8 cellular contexts compared by ENCODE assay signal in genomic region chr11:66743271-66743968, GRCh38. TPM values are rescaled to one million over a fixed set of nuclear protein-coding genes. Genes with fewer than 3 reads are reported as not detected.
A peak's percentile ranks its signal among the peaks of the same experiment; 100 is the strongest.
DNase-seq lines count a peak whose midpoint lies in the region; ATAC-seq and TF ChIP-seq lines count a peak whose summit lies in the region.

No MANE protein-coding gene starts in this region.

- peaks cover 1% of the 10 kb centered on the region for H3K4me1 Mint-ChIP-seq in activated naive CD4-positive, alpha-beta T cell treated with anti-CD3 and anti-CD28 coated beads for 36 hours (ENCODE audit: low read depth)
- H3K4me1 Mint-ChIP-seq in activated T-helper 1 cell treated with anti-CD3 and anti-CD28 coated beads, Interleukin-12 subunit alpha, Interleukin-12 subunit beta, Interleukin-2, Interleukin-4 antibody, amounts not matched to agents 30 ng/mL and 10 ng/mL and 1 ng/mL, durations not matched to agents 14 hours and 24 hours and 36 hours (ENCODE audit: low read depth), result no peaks in the 10 kb centered on the region

- DNase-seq in activated naive CD4-positive, alpha-beta T cell treated with anti-CD3 and anti-CD28 coated beads for 36 hours, result no peak
- no peak for DNase-seq in activated naive CD4-positive, alpha-beta T cell treated with anti-CD3 and anti-CD28 coated beads, Interleukin-2, amount 50 U/mL, for 16 hours
- DNase-seq in activated T-helper 1 cell treated with anti-CD3 and anti-CD28 coated beads, Interleukin-12 subunit alpha, Interleukin-12 subunit beta, Interleukin-2, Interleukin-4 antibody, amounts not matched to agents 30 ng/mL and 10 ng/mL and 1 ng/mL, durations not matched to agents 14 hours and 24 hours and 36 hours (ENCODE audit: low spot score), result no peak
- peak; percentile 87 to 89 for DNase-seq in left colon
- DNase-seq in thoracic aorta (ENCODE audit: low spot score), result no peak
- no peak for DNase-seq in SJCRH30
- no peak for DNase-seq in effector CD8-positive, alpha-beta T cell (lab: John Stamatoyannopoulos, UW)

- H3K9me3 Mint-ChIP-seq in activated naive CD4-positive, alpha-beta T cell treated with anti-CD3 and anti-CD28 coated beads for 36 hours, result peaks cover 6% of the 10 kb centered on the region
- H3K9me3 Mint-ChIP-seq in activated T-helper 1 cell treated with anti-CD3 and anti-CD28 coated beads, Interleukin-12 subunit alpha, Interleukin-12 subunit beta, Interleukin-2, Interleukin-4 antibody, amounts not matched to agents 30 ng/mL and 10 ng/mL and 1 ng/mL, durations not matched to agents 14 hours and 24 hours and 36 hours, result peaks cover 7% of the 10 kb centered on the region

- H3K4me3 Mint-ChIP-seq in activated naive CD4-positive, alpha-beta T cell treated with anti-CD3 and anti-CD28 coated beads for 36 hours, result peak overlapping the region; percentile 95
- peak overlapping the region; percentile 90 for H3K4me3 Mint-ChIP-seq in activated T-helper 1 cell treated with anti-CD3 and anti-CD28 coated beads, Interleukin-12 subunit alpha, Interleukin-12 subunit beta, Interleukin-2, Interleukin-4 antibody, amounts not matched to agents 30 ng/mL and 10 ng/mL and 1 ng/mL, durations not matched to agents 14 hours and 24 hours and 36 hours

- CTCF ChIA-PET in activated naive CD4-positive, alpha-beta T cell treated with anti-CD3 and anti-CD28 coated beads for 36 hours (lab: Charles Lee), result interaction anchor here (0.6 kb wide), 2 partner anchors 24 to 68 kb away, joined by 3 read pairs; no protein-coding TSS in a partner anchor

- ATAC-seq in left colon, result peak; percentile 72
- ATAC-seq in thoracic aorta (ENCODE audit: insufficient number of reproducible peaks, low FRiP score, low read depth), result no peak
- no peak for ATAC-seq in GM19351 (IDR thresholded peaks at IDR 0.05; ENCODE audit: unreplicated experiment)

- no peak for TF ChIP-seq CTCF in thoracic aorta (IDR thresholded peaks at IDR 0.05)

- no peaks in the 10 kb centered on the region for H3K36me3 ChIP-seq in thoracic aorta
- H3K36me3 ChIP-seq in SJCRH30, result no peaks in the 10 kb centered on the region

- H3K9me3 ChIP-seq in thoracic aorta (no peaks in the 10 kb centered on the region), SJCRH30 (replicated peaks) (no peaks in the 10 kb centered on the region)

- no peak overlapping the region for H3K27ac Mint-ChIP-seq in activated naive CD4-positive, alpha-beta T cell treated with anti-CD3 and anti-CD28 coated beads for 36 hours
- peak overlapping the region; percentile 63 for H3K27ac Mint-ChIP-seq in activated T-helper 1 cell treated with anti-CD3 and anti-CD28 coated beads, Interleukin-12 subunit alpha, Interleukin-12 subunit beta, Interleukin-2, Interleukin-4 antibody, amounts not matched to agents 30 ng/mL and 10 ng/mL and 1 ng/mL, durations not matched to agents 14 hours and 24 hours and 36 hours

- intact Hi-C loops in activated naive CD4-positive, alpha-beta T cell treated with anti-CD3 and anti-CD28 coated beads for 36 hours (cut with micrococcal nuclease), result no loop called here
- intact Hi-C loops in activated T-helper 1 cell treated with anti-CD3 and anti-CD28 coated beads, Interleukin-12 subunit alpha, Interleukin-12 subunit beta, Interleukin-2, Interleukin-4 antibody, amounts not matched to agents 30 ng/mL and 10 ng/mL and 1 ng/mL, durations not matched to agents 14 hours and 24 hours and 36 hours (cut with micrococcal nuclease), result loop anchor here (10.0 kb wide), 1 partner anchor 371 kb away; the partner anchor contains the start of gene KDM2A
- intact Hi-C loops in left colon (cut with DNase I, micrococcal nuclease), result no loop called here

- peak overlapping the region; percentile 99 for H3K4me3 ChIP-seq in thoracic aorta
- no peak overlapping the region for H3K4me3 ChIP-seq in SJCRH30

- H3K27me3 Mint-ChIP-seq in activated naive CD4-positive, alpha-beta T cell treated with anti-CD3 and anti-CD28 coated beads for 36 hours (ENCODE audit: low read depth), result no peaks in the 10 kb centered on the region
- H3K27me3 Mint-ChIP-seq in activated T-helper 1 cell treated with anti-CD3 and anti-CD28 coated beads, Interleukin-12 subunit alpha, Interleukin-12 subunit beta, Interleukin-2, Interleukin-4 antibody, amounts not matched to agents 30 ng/mL and 10 ng/mL and 1 ng/mL, durations not matched to agents 14 hours and 24 hours and 36 hours (ENCODE audit: insufficient read depth), result peaks cover 4% of the 10 kb centered on the region

- H3K27me3 ChIP-seq in thoracic aorta (replicated peaks; ENCODE audit: insufficient read depth), result no peaks in the 10 kb centered on the region
- H3K27me3 ChIP-seq in SJCRH30, result no peaks in the 10 kb centered on the region

- H3K36me3 Mint-ChIP-seq in activated naive CD4-positive, alpha-beta T cell treated with anti-CD3 and anti-CD28 coated beads for 36 hours (ENCODE audit: low read depth), result peaks cover 5% of the 10 kb centered on the region
- H3K36me3 Mint-ChIP-seq in activated T-helper 1 cell treated with anti-CD3 and anti-CD28 coated beads, Interleukin-12 subunit alpha, Interleukin-12 subunit beta, Interleukin-2, Interleukin-4 antibody, amounts not matched to agents 30 ng/mL and 10 ng/mL and 1 ng/mL, durations not matched to agents 14 hours and 24 hours and 36 hours (ENCODE audit: low read depth), result peaks cover 2% of the 10 kb centered on the region

- H3K4me1 ChIP-seq in thoracic aorta (ENCODE audit: control insufficient read depth in 1 of 2, low read depth in 2 of 2) (peaks cover 6 to 17% of the 10 kb centered on the region in 2 donors), SJCRH30 (no peaks in the 10 kb centered on the region)

- H3K27ac ChIP-seq in thoracic aorta (no peak overlapping the region), SJCRH30 (no peak overlapping the region)

RNA-seq across cellular contexts. Expression of gene SPTBN2, which starts 14.4 kb away (rescaled TPM):
- total RNA-seq in activated naive CD4-positive, alpha-beta T cell treated with anti-CD3 and anti-CD28 coated beads for 36 hours, result 1 to 10 TPM; 1.8 to 3.0 TPM
- 0.91 and 1.1 TPM in 2 replicates for total RNA-seq in activated T-helper 1 cell treated with anti-CD3 and anti-CD28 coated beads, Interleukin-12 subunit alpha, Interleukin-12 subunit beta, Interleukin-2, Interleukin-4 antibody, amounts not matched to agents 30 ng/mL and 10 ng/mL and 1 ng/mL, durations not matched to agents 14 hours and 24 hours and 36 hours
- 1 to 10 TPM; 3.9 to 7.3 TPM for total RNA-seq in left colon
- total RNA-seq in thoracic aorta, result 1 to 10 TPM; 1.2 to 5.6 TPM
- 4.8 and 8.5 TPM in 2 replicates for total RNA-seq in SJCRH30 (2014; rRNA removed; shearing (Covaris generic))

Comparison
In these comparisons a context has a peak if more than half of its experiments do, and no peak if none do; other contexts are left out.
1. DNase-seq: peak in left colon (2 of 2); none in activated naive CD4-positive, alpha-beta T cell treated with anti-CD3 and anti-CD28 coated beads for 36 hours (single experiment), activated naive CD4-positive, alpha-beta T cell treated with anti-CD3 and anti-CD28 coated beads, Interleukin-2, amount 50 U/mL, for 16 hours (single experiment), activated T-helper 1 cell treated with anti-CD3 and anti-CD28 coated beads, Interleukin-12 subunit alpha, Interleukin-12 subunit beta, Interleukin-2, Interleukin-4 antibody, amounts not matched to agents 30 ng/mL and 10 ng/mL and 1 ng/mL, durations not matched to agents 14 hours and 24 hours and 36 hours (single experiment), thoracic aorta (single experiment), SJCRH30 (0 of 2) and effector CD8-positive, alpha-beta T cell (single experiment).